In genomic region chr9:106482733-106483132, GRCh38 we compare ENCODE assay signal across 1 cellular context.
TF ChIP-seq lines count a peak whose summit lies in the region.

No MANE protein-coding gene starts in this region.

TF ChIP-seq in HepG2, 621 proteins besides CTCF, POLR2A, EP300 and RAD21 (continued from another document):
- TF ChIP-seq ZNF660 (CRISPR knock-in tag; IDR thresholded peaks at IDR 0.05; ENCODE audit: borderline replicate concordance, low read depth) (no peak), ZBTB26 (CRISPR knock-in tag; IDR thresholded peaks at IDR 0.05; ENCODE audit: borderline replicate concordance) (no peak), ETV5 (CRISPR knock-in tag; IDR thresholded peaks at IDR 0.05; ENCODE audit: borderline replicate concordance) (no peak), ZNF382 (CRISPR knock-in tag; IDR thresholded peaks at IDR 0.05; ENCODE audit: borderline replicate concordance) (no peak), ZNF296 (CRISPR knock-in tag; conservative IDR thresholded peaks at IDR 0.05) (no peak), ZHX2 (IDR thresholded peaks at IDR 0.05; ENCODE audit: low read depth) (no peak), ZHX2 (CRISPR knock-in tag; IDR thresholded peaks at IDR 0.05; ENCODE audit: borderline replicate concordance) (no peak)
